Comparison of ENCODE assay signal across 8 cellular contexts in the genomic region with DNA sequence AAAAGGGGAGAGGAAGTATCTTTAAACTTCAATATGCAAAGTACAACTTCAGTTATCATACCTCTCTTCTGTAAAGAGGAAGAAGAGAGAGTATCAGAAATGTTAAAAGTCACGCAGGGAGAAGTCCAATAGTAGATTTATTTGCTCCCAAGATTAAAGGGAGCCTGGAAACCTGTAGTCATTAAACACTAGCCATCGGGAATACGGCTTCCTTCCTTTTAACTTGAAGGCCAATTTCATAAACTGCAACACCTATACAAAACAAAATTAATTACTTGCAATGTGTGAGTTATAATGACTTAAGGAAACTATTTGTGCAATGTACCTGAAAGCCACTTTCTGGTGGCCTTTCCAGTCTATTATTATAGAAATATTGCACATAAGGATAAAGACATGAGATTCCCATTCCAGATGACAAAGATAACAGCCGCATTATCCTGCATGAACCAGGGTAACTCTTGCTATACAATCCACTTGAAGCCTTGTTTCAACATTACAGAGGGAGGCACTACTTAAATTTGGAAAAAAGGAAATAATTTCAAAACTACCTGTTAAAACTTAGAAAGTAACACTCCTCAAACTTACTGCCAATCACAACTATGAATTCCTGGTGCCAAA. TPM values are rescaled to one million over a fixed set of nuclear protein-coding genes. Genes with fewer than 3 reads are reported as not detected.
DNase-seq lines count a peak whose midpoint lies in the region; ATAC-seq and TF ChIP-seq lines count a peak whose summit lies in the region.

No MANE protein-coding gene starts in this region.

- intact Hi-C loops in A673 (cut with micrococcal nuclease; ENCODE audit: unreplicated experiment) (loop anchor here (5.0 kb wide), 3 partner anchors 109 to 759 kb away; no protein-coding TSS in a partner anchor), mucosa of descending colon (cut with DNase I, micrococcal nuclease) (loop anchor here (5.0 to 10.0 kb wide), 4 partner anchors 114 to 434 kb away; no protein-coding TSS in a partner anchor)

- H3K4me1 ChIP-seq in A673 (ENCODE audit: insufficient read depth, low read length, poor library complexity, severe bottlenecking) = peaks cover 63% of the 10 kb centered on the region
- peaks cover 18% of the 10 kb centered on the region for H3K4me1 ChIP-seq in mucosa of descending colon (ENCODE audit: low read depth)

- POLR2A ChIA-PET in A673 (lab: Charles Lee; ENCODE audit: low non-redundant PET) = no interaction called here

- in situ Hi-C loops in brain microvascular endothelial cell (cut with HindIII; ENCODE audit: low pct_ligation_motif_present, low sequenced_read_pairs) = no loop called here

- TF ChIP-seq CTCF in A673 (conservative IDR thresholded peaks at IDR 0.05; ENCODE audit: low read depth, low read length) = no peak
- TF ChIP-seq CTCF in HL-60 (IDR thresholded peaks at IDR 0.05; ENCODE audit: insufficient read depth, low read length) = no peak
- no peak for TF ChIP-seq CTCF in brain microvascular endothelial cell (IDR thresholded peaks at IDR 0.05; ENCODE audit: low read depth, low read length, missing control alignments)
- TF ChIP-seq CTCF in mucosa of descending colon (IDR thresholded peaks at IDR 0.05) = no peak

- BruUV-seq in A673 (replicated peaks; lab: Mats Ljungman, UMichigan) = no TSS peak

- H3K4me3 ChIP-seq in A673 (ENCODE audit: low read depth, low read length, poor library complexity, severe bottlenecking) (peak overlapping the region; percentile 96), HL-60 (replicated peaks; ENCODE audit: insufficient read depth, low read length) (peak overlapping the region; percentile 81), brain microvascular endothelial cell (ENCODE audit: low read depth, low read length) (peak overlapping the region; percentile 93), mucosa of descending colon (peak overlapping the region; percentile 9)

- no peak for ATAC-seq in mucosa of descending colon
- no peak for ATAC-seq in GM21737 (IDR thresholded peaks at IDR 0.05; ENCODE audit: unreplicated experiment)
- ATAC-seq in HG03097 (IDR thresholded peaks at IDR 0.05; ENCODE audit: low FRiP score, unreplicated experiment) = no peak

- H3K27me3 ChIP-seq in A673 (replicated peaks; ENCODE audit: insufficient read depth, low read depth, low read length, poor library complexity) = no peaks in the 10 kb centered on the region
- H3K27me3 ChIP-seq in HL-60 (ENCODE audit: insufficient read depth, poor library complexity, severe bottlenecking) = no peaks in the 10 kb centered on the region
- no peaks in the 10 kb centered on the region for H3K27me3 ChIP-seq in brain microvascular endothelial cell (replicated peaks)

- H3K27ac ChIP-seq in A673 (ENCODE audit: low read depth, low read length, poor library complexity, severe bottlenecking) = no peak overlapping the region
- H3K27ac ChIP-seq in HL-60 (replicated peaks) = peak overlapping the region; percentile 90
- H3K27ac ChIP-seq in brain microvascular endothelial cell = peak overlapping the region; percentile 16

- DNase-seq in A673 (ENCODE audit: low spot score) = no peak
- DNase-seq in HL-60 (ENCODE audit: low read depth in 1 of 2, low spot score in 1 of 2) = no peak
- DNase-seq in brain microvascular endothelial cell = no peak
- no peak for DNase-seq in mucosa of descending colon
- DNase-seq in NCI-H2196 (lab: John Stamatoyannopoulos, UW; ENCODE audit: unreplicated experiment) = no peak
- DNase-seq in RPMI8226 = no peak

- peaks cover 33% of the 10 kb centered on the region for H3K36me3 ChIP-seq in A673 (ENCODE audit: insufficient read depth, low read length, poor library complexity, severe bottlenecking)
- H3K36me3 ChIP-seq in brain microvascular endothelial cell (replicated peaks) = peaks cover 11% of the 10 kb centered on the region
- H3K36me3 ChIP-seq in mucosa of descending colon (ENCODE audit: low read depth) = peaks cover 4% of the 10 kb centered on the region

- H3K9me3 ChIP-seq in A673 (ENCODE audit: low read depth, low read length, poor library complexity, severe bottlenecking) (no peaks in the 10 kb centered on the region), mucosa of descending colon (no peaks in the 10 kb centered on the region)

- CTCF ChIA-PET in A673 (lab: Charles Lee) = no interaction called here

RNA-seq across cellular contexts. Expression of a gene that starts 4.6 kb away (rescaled TPM):
- total RNA-seq in A673 (2021) (18.0 and 23.2 TPM in 2 replicates), mucosa of descending colon (100 to 1,000 TPM; 124 to 176 (median 147) TPM)

Comparison
In these comparisons a context has a peak if more than half of its experiments do, and no peak if none do; other contexts are left out.
1. H3K4me3 ChIP-seq: peak in every context shown above with its lines; median percentile 96 in A673; 93 in brain microvascular endothelial cell; 81 in HL-60; 9 in mucosa of descending colon.